ENCODE assay signal across 9 cellular contexts in genomic region chr12:68455676-68456345, GRCh38.
DNase-seq lines count a peak whose midpoint lies in the region; ATAC-seq and TF ChIP-seq lines count a peak whose summit lies in the region.
"Had no signal": no experiment of that assay in that cellular context is flagged by ENCODE, and none has a peak within 500 bp of the region (broad histone marks: within the 10 kb centered on the region; RNA-seq: fewer than 3 reads in every experiment).

No MANE protein-coding gene starts in this region.

- peak overlapping the region; percentile 50 for H3K27ac Mint-ChIP-seq in activated naive CD8-positive, alpha-beta T cell treated with anti-CD3 and anti-CD28 coated beads, Interleukin-2, amount 50 U/mL, for 24 hours
- H3K27ac Mint-ChIP-seq in nephron, result peak overlapping the region; percentile 63 to 86 (median 82)

- DNase-seq in activated CD4-positive, alpha-beta T cell treated with anti-CD3 and anti-CD28 coated beads for 48 hours, result peak; percentile 17
- DNase-seq in activated CD4-positive, alpha-beta T cell treated with anti-CD3 and anti-CD28 coated beads, Interleukin-2, amount 50 U/mL, for 48 hours, result no peak
- DNase-seq in KBM-7, result peak; percentile 20
- peak; percentile 27 for DNase-seq in activated naive CD8-positive, alpha-beta T cell treated with anti-CD3 and anti-CD28 coated beads, Interleukin-2, amount 50 U/mL, for 24 hours
- no peak for DNase-seq in mesenteric fat pad (ENCODE audit: low spot score)
- no peak for DNase-seq in NCI-H187 (lab: John Stamatoyannopoulos, UW)
- no peak for DNase-seq in NCI-H2081 treated with DMSO at 0.1 percent for 48 hours (lab: John Stamatoyannopoulos, UW)
- DNase-seq: nucleus accumbens had no signal

- peaks cover 60% of the 10 kb centered on the region for H3K4me1 Mint-ChIP-seq in activated naive CD8-positive, alpha-beta T cell treated with anti-CD3 and anti-CD28 coated beads, Interleukin-2, amount 50 U/mL, for 24 hours
- H3K4me1 Mint-ChIP-seq in nephron, result peaks cover 50% of the 10 kb centered on the region

- H3K4me3 Mint-ChIP-seq in activated naive CD8-positive, alpha-beta T cell treated with anti-CD3 and anti-CD28 coated beads, Interleukin-2, amount 50 U/mL, for 24 hours, result no peak overlapping the region
- H3K4me3 Mint-ChIP-seq in nephron, result no peak overlapping the region

- H3K36me3 Mint-ChIP-seq in activated naive CD8-positive, alpha-beta T cell treated with anti-CD3 and anti-CD28 coated beads, Interleukin-2, amount 50 U/mL, for 24 hours (ENCODE audit: low read depth), result no peaks in the 10 kb centered on the region
- H3K36me3 Mint-ChIP-seq in nephron (ENCODE audit: low read depth), result no peaks in the 10 kb centered on the region

- TF ChIP-seq CTCF in nephron (IDR thresholded peaks at IDR 0.05; ENCODE audit: unreplicated experiment in 3 of 3), result no peak

- in situ Hi-C loops in KBM-7 (cut with MboI; ENCODE audit: low pct_unique_long_range_greater_than_20kb, low sequenced_read_pairs), result no loop called here

- no peak for ATAC-seq in activated naive CD8-positive, alpha-beta T cell treated with anti-CD3 and anti-CD28 coated beads, Interleukin-2, amount 50 U/mL, for 24 hours

- no peaks in the 10 kb centered on the region for H3K9me3 Mint-ChIP-seq in activated naive CD8-positive, alpha-beta T cell treated with anti-CD3 and anti-CD28 coated beads, Interleukin-2, amount 50 U/mL, for 24 hours
- H3K9me3 Mint-ChIP-seq in nephron, result no peaks in the 10 kb centered on the region

- no peaks in the 10 kb centered on the region for H3K27me3 Mint-ChIP-seq in activated naive CD8-positive, alpha-beta T cell treated with anti-CD3 and anti-CD28 coated beads, Interleukin-2, amount 50 U/mL, for 24 hours
- no peaks in the 10 kb centered on the region for H3K27me3 Mint-ChIP-seq in nephron (ENCODE audit: low read depth)

Comparison
In these comparisons a context has a peak if more than half of its experiments do, and no peak if none do; other contexts are left out.
1. DNase-seq: peak in activated CD4-positive, alpha-beta T cell treated with anti-CD3 and anti-CD28 coated beads for 48 hours (single experiment), KBM-7 (single experiment) and activated naive CD8-positive, alpha-beta T cell treated with anti-CD3 and anti-CD28 coated beads, Interleukin-2, amount 50 U/mL, for 24 hours (single experiment); none in activated CD4-positive, alpha-beta T cell treated with anti-CD3 and anti-CD28 coated beads, Interleukin-2, amount 50 U/mL, for 48 hours (0 of 2), mesenteric fat pad (single experiment), NCI-H187 (0 of 2) and NCI-H2081 treated with DMSO at 0.1 percent for 48 hours (single experiment).